ENCODE assay signal across 9 cellular contexts in genomic region chr1:150560986-150561829, GRCh38. TPM values are rescaled to one million over a fixed set of nuclear protein-coding genes. Genes with fewer than 3 reads are reported as not detected.
DNase-seq lines count a peak whose midpoint lies in the region; FAIRE-seq and TF ChIP-seq lines count a peak whose summit lies in the region.
"Had no signal": no experiment of that assay in that cellular context is flagged by ENCODE, and none has a peak within 500 bp of the region (broad histone marks: within the 10 kb centered on the region; RNA-seq: fewer than 3 reads in every experiment).

No MANE protein-coding gene starts in this region.

- peak overlapping the region; percentile 79 to 100 (median 98) for H3K9ac ChIP-seq in subcutaneous abdominal adipose tissue (ENCODE audit: low read length in 5 of 5)

- no peaks in the 10 kb centered on the region for H3K9me3 ChIP-seq in SJCRH30 (replicated peaks)
- no peaks in the 10 kb centered on the region for H3K9me3 ChIP-seq in neutrophil
- no peaks in the 10 kb centered on the region for H3K9me3 ChIP-seq in subcutaneous abdominal adipose tissue (ENCODE audit: control insufficient read depth in 5 of 5, low read length in 5 of 5)

- FAIRE-seq in GM19239 (lab: Jason Lieb, UNC) = peak; percentile 93
- FAIRE-seq in frontal cortex (lab: Jason Lieb, UNC) = no peak

- H3K36me3 ChIP-seq in SJCRH30 = no peaks in the 10 kb centered on the region
- peaks cover 89% of the 10 kb centered on the region for H3K36me3 ChIP-seq in neutrophil
- H3K36me3 ChIP-seq in subcutaneous abdominal adipose tissue (ENCODE audit: control insufficient read depth in 5 of 5, insufficient read depth in 5 of 5, low read length in 5 of 5) = peaks cover 0 to 18% (median 10%) of the 10 kb centered on the region in 5 donors

- peaks cover 55% of the 10 kb centered on the region for H3K4me1 Mint-ChIP-seq in activated naive CD4-positive, alpha-beta T cell treated with anti-CD3 and anti-CD28 coated beads, Interleukin-2, amount 10 ng/mL, durations not matched to agents 7 days and 5 days

- no peaks in the 10 kb centered on the region for H3K9me3 Mint-ChIP-seq in activated naive CD4-positive, alpha-beta T cell treated with anti-CD3 and anti-CD28 coated beads, Interleukin-2, amount 10 ng/mL, durations not matched to agents 7 days and 5 days

- peaks cover 15% of the 10 kb centered on the region for H3K4me1 ChIP-seq in SJCRH30
- peaks cover 76 to 77% of the 10 kb centered on the region in 2 experiments for H3K4me1 ChIP-seq in neutrophil (ENCODE audit: control insufficient read depth in 1 of 2, insufficient read depth in 1 of 2, low read depth in 1 of 2, low read length in 1 of 2)
- H3K4me1 ChIP-seq in subcutaneous abdominal adipose tissue (ENCODE audit: control insufficient read depth in 5 of 5, insufficient read depth in 5 of 5, low read length in 5 of 5) = peaks cover 24 to 81% (median 67%) of the 10 kb centered on the region in 5 donors

- peak overlapping the region; percentile 100 for H3K27ac Mint-ChIP-seq in activated naive CD4-positive, alpha-beta T cell treated with anti-CD3 and anti-CD28 coated beads, Interleukin-2, amount 10 ng/mL, durations not matched to agents 7 days and 5 days

- H3K4me3 ChIP-seq in LNCaP clone FGC (ENCODE audit: low read depth, low read length) (peak overlapping the region; percentile 51), SJCRH30 (peak overlapping the region; percentile 58), neutrophil (ENCODE audit: low read depth in 1 of 2, low read length in 1 of 2) (peak overlapping the region; percentile 85 to 97), subcutaneous abdominal adipose tissue (ENCODE audit: low read depth in 1 of 5, low read length in 5 of 5) (peak overlapping the region; percentile 65 to 81 (median 78))

- no peaks in the 10 kb centered on the region for H3K27me3 Mint-ChIP-seq in activated naive CD4-positive, alpha-beta T cell treated with anti-CD3 and anti-CD28 coated beads, Interleukin-2, amount 10 ng/mL, durations not matched to agents 7 days and 5 days

- H3K36me3 Mint-ChIP-seq in activated naive CD4-positive, alpha-beta T cell treated with anti-CD3 and anti-CD28 coated beads, Interleukin-2, amount 10 ng/mL, durations not matched to agents 7 days and 5 days = peaks cover 9% of the 10 kb centered on the region

- peak; percentile 92 for DNase-seq in Ammon's horn (ENCODE audit: low spot score)
- peak; percentile 75 for DNase-seq in GM19239 (ENCODE audit: insufficient read length, low spot score)
- DNase-seq in LNCaP clone FGC (ENCODE audit: low read depth) = peak; percentile 92
- peak; percentile 90 to 93 for DNase-seq in SJCRH30
- DNase-seq in activated naive CD4-positive, alpha-beta T cell treated with anti-CD3 and anti-CD28 coated beads, Interleukin-2, amount 10 ng/mL, durations not matched to agents 7 days and 5 days = peak; percentile 90
- DNase-seq in frontal cortex (ENCODE audit: low spot score in 2 of 2) = peak; percentile 79 to 90

- CTCF ChIA-PET in activated naive CD4-positive, alpha-beta T cell treated with anti-CD3 and anti-CD28 coated beads, Interleukin-2, amount 10 ng/mL, durations not matched to agents 7 days and 5 days (lab: Charles Lee) = interaction anchor here (0.6 to 11.7 kb wide), 40 partner anchors 10 to 436 kb away, joined by 3 to 221 read pairs (median 6); partner anchors contain the start of genes CTSK, ENSA, GOLPH3L and MCL1

- H3K27me3 ChIP-seq in SJCRH30 (no peaks in the 10 kb centered on the region), neutrophil (no peaks in the 10 kb centered on the region), subcutaneous abdominal adipose tissue (ENCODE audit: control insufficient read depth in 5 of 5, insufficient read depth in 4 of 5, low read length in 5 of 5) (no peaks in the 10 kb centered on the region)

- H3K27ac ChIP-seq in SJCRH30 (peak overlapping the region; percentile 75), neutrophil (peak overlapping the region; percentile 99), subcutaneous abdominal adipose tissue (ENCODE audit: low read depth, low read length) (peak overlapping the region; percentile 100)

- peak; percentile 87 for TF ChIP-seq CTCF in LNCaP clone FGC (IDR thresholded peaks at IDR 0.05; ENCODE audit: control insufficient read depth, extremely low read depth, insufficient read depth)
- TF ChIP-seq CTCF in neutrophil (IDR thresholded peaks at IDR 0.05) = peak; percentile 89

- peak overlapping the region; percentile 96 for H3K4me3 Mint-ChIP-seq in activated naive CD4-positive, alpha-beta T cell treated with anti-CD3 and anti-CD28 coated beads, Interleukin-2, amount 10 ng/mL, durations not matched to agents 7 days and 5 days

RNA-seq across cellular contexts. Expression of gene ADAMTSL4, which starts 12.0 kb away (rescaled TPM):
- total RNA-seq in SJCRH30 (2014; rRNA removed; shearing (Covaris generic)) = not detected in 2 replicates
- total RNA-seq in frontal cortex = under 0.01 TPM
- total RNA-seq: activated CD8-positive, alpha-beta memory T cell treated with anti-CD3 and anti-CD28 coated beads for 36 hours had no signal

RNA-seq across cellular contexts. Expression of gene MCL1, which starts 18.2 kb away (rescaled TPM):
- total RNA-seq in SJCRH30 (2014; rRNA removed; shearing (Covaris generic)) = 99.4 and 104 TPM in 2 replicates
- total RNA-seq in frontal cortex = 110 TPM

RNA-seq across cellular contexts. Expression of gene FALEC, which starts 45.7 kb away (rescaled TPM):
- total RNA-seq in SJCRH30 (2014; rRNA removed; shearing (Covaris generic)) = 0.28 TPM in 1 of 2 replicates, not detected in the other
- 0.41 TPM for total RNA-seq in frontal cortex

RNA-seq across cellular contexts. Expression of gene ECM1, which starts 53.3 kb away (rescaled TPM):
- 5.0 TPM in 2 replicates for total RNA-seq in SJCRH30 (2014; rRNA removed; shearing (Covaris generic))
- 0.41 TPM for total RNA-seq in frontal cortex

Comparison
In these comparisons a context has a peak if more than half of its experiments do, and no peak if none do; other contexts are left out.
1. Peak in every context shown above with its lines: DNase-seq, H3K4me3 ChIP-seq and H3K27ac ChIP-seq.